In genomic region chr20:35871311-35871771, GRCh38 we compare ENCODE assay signal across 9 cellular contexts.
DNase-seq lines count a peak whose midpoint lies in the region; ATAC-seq and TF ChIP-seq lines count a peak whose summit lies in the region.
"Had no signal": no experiment of that assay in that cellular context is flagged by ENCODE, and none has a peak within 500 bp of the region (broad histone marks: within the 10 kb centered on the region; RNA-seq: fewer than 3 reads in every experiment).

No MANE protein-coding gene starts in this region.

- H3K27ac ChIP-seq in RWPE1 (peak overlapping the region; percentile 78; the same call in 1 of the 2 replicates), rectal smooth muscle tissue (ENCODE audit: low read depth, low read length) (peak overlapping the region; percentile 62), left lung (peak overlapping the region in 1 of 2 donors; percentile 45)

- H3K36me3 ChIP-seq in rectal smooth muscle tissue (ENCODE audit: control insufficient read depth, insufficient read depth, low read length) (no peaks in the 10 kb centered on the region), left lung (peaks cover 0 to 30% of the 10 kb centered on the region in 2 donors)

- no peak overlapping the region for H3K27ac Mint-ChIP-seq in glutamatergic neuron (ENCODE audit: unreplicated experiment)

- POLR2A ChIA-PET in RWPE1 (lab: Yijun Ruan, JAX; ENCODE audit: low non-redundant PET): interaction anchor here (0.6 to 0.8 kb wide), 2 partner anchors 129 to 1329 kb away, joined by 3 read pairs; no protein-coding TSS in a partner anchor

- intact Hi-C loops in left lung (cut with DNase I): no loop called here

- no peak overlapping the region for H3K4me3 Mint-ChIP-seq in glutamatergic neuron (ENCODE audit: unreplicated experiment)

- TF ChIP-seq POLR2A in erythroblast (IDR thresholded peaks at IDR 0.05; ENCODE audit: low read length): no peak

- DNase-seq in COLO829 (ENCODE audit: low spot score) (peak; percentile 40), RWPE1 (ENCODE audit: low spot score) (peak; percentile 81), erythroblast (lab: John Stamatoyannopoulos, UW) (peak; percentile 19), NCI-H748 treated with DMSO at 0.1 percent for 48 hours (lab: John Stamatoyannopoulos, UW) (no peak), left lung (no peak), glutamatergic neuron (no peak)
- DNase-seq: activated gamma-delta T cell treated with Interleukin-2 at 50 U/mL for 16 hours had no signal

- H3K9ac ChIP-seq in rectal smooth muscle tissue (ENCODE audit: low read length): no peak overlapping the region

- H3K27me3 ChIP-seq in rectal smooth muscle tissue (ENCODE audit: control insufficient read depth, insufficient read depth, low read length) (no peaks in the 10 kb centered on the region), left lung (no peaks in the 10 kb centered on the region)

- peaks cover 7% of the 10 kb centered on the region for H3K4me1 Mint-ChIP-seq in glutamatergic neuron (ENCODE audit: low read depth, unreplicated experiment)

- H3K36me3 Mint-ChIP-seq in glutamatergic neuron (ENCODE audit: unreplicated experiment): no peaks in the 10 kb centered on the region

- no peaks in the 10 kb centered on the region for H3K9me3 ChIP-seq in left lung

- TF ChIP-seq CTCF in RWPE1 (conservative IDR thresholded peaks at IDR 0.05; ENCODE audit: low read depth) (no peak), left lung (IDR thresholded peaks at IDR 0.05) (no peak), glutamatergic neuron (IDR thresholded peaks at IDR 0.05; ENCODE audit: partially characterized antibody, unreplicated experiment) (no peak)

- ATAC-seq in HG02870 (IDR thresholded peaks at IDR 0.05; ENCODE audit: unreplicated experiment): no peak
- no peak for ATAC-seq in left lung

- peaks cover 2% of the 10 kb centered on the region for H3K27me3 Mint-ChIP-seq in glutamatergic neuron (ENCODE audit: unreplicated experiment)

- peaks cover 2% of the 10 kb centered on the region for H3K9me3 Mint-ChIP-seq in glutamatergic neuron (ENCODE audit: unreplicated experiment)

- H3K4me3 ChIP-seq in rectal smooth muscle tissue (ENCODE audit: low read length): no peak overlapping the region
- H3K4me3 ChIP-seq in left lung: no peak overlapping the region

- peaks cover 3% of the 10 kb centered on the region for H3K4me1 ChIP-seq in rectal smooth muscle tissue (ENCODE audit: control insufficient read depth, insufficient read depth, low read length)
- H3K4me1 ChIP-seq in left lung: no peaks in the 10 kb centered on the region

- CTCF ChIA-PET in RWPE1 (lab: Yijun Ruan, JAX): interaction anchor here (0.5 kb wide), 1 partner anchor 382 kb away, joined by 3 read pairs; no protein-coding TSS in a partner anchor

Comparison
In these comparisons a context has a peak if more than half of its experiments do, and no peak if none do; other contexts are left out.
1. DNase-seq: peak in COLO829 (single experiment), RWPE1 (single experiment) and erythroblast (2 of 2); none in NCI-H748 treated with DMSO at 0.1 percent for 48 hours (single experiment), left lung (0 of 2) and glutamatergic neuron (single experiment).